In genomic region chr22:31093090-31093850, GRCh38 we compare ENCODE assay signal across 12 cellular contexts. TPM values are rescaled to one million over a fixed set of nuclear protein-coding genes. Genes with fewer than 3 reads are reported as not detected.
DNase-seq lines count a peak whose midpoint lies in the region; TF ChIP-seq lines count a peak whose summit lies in the region.
"Had no signal": no experiment of that assay in that cellular context is flagged by ENCODE, and none has a peak within 500 bp of the region (broad histone marks: within the 10 kb centered on the region; RNA-seq: fewer than 3 reads in every experiment).

No MANE protein-coding gene starts in this region.

- DNase-seq in HuH-7.5 (ENCODE audit: low spot score) (peak; percentile 25), dorsolateral prefrontal cortex (peak in 8 of 10 donors; percentile 43 to 73 (median 64)), midbrain (lab: John Stamatoyannopoulos, UW) (peak; percentile 44), thyroid gland (peak; percentile 73 to 80), kidney tubule cell (ENCODE audit: low spot score) (no peak)
- DNase-seq in stimulated activated CD4-positive, alpha-beta T cell treated with anti-CD3 and anti-CD28 coated beads, Interleukin-2, amount 100 ng/mL, for 48 hours, result no peak
- DNase-seq in stimulated activated CD8-positive, alpha-beta memory T cell treated with anti-CD3 and anti-CD28 coated beads, Interleukin-4, amount 100 ng/mL, for 48 hours, result no peak
- DNase-seq: activated naive CD4-positive, alpha-beta T cell treated with anti-CD3 and anti-CD28 coated beads, Interleukin-2, amount 10 ng/mL, durations not matched to agents 7 days and 5 days; GOT3; T1000 had no signal

- TF ChIP-seq CTCF in dorsolateral prefrontal cortex (IDR thresholded peaks at IDR 0.05 in 54 of 56, conservative IDR thresholded peaks at IDR 0.05 in 2 of 56; ENCODE audit: low read depth in 1 of 56, partially characterized antibody in 56 of 56), result peak in 1 of 56 donors; percentile 12
- no peak for TF ChIP-seq CTCF in thyroid gland (IDR thresholded peaks at IDR 0.05)

- peak overlapping the region in 56 of 59 donors; percentile 4 to 87 (median 69) for H3K27ac ChIP-seq in dorsolateral prefrontal cortex
- H3K27ac ChIP-seq in thyroid gland, result peak overlapping the region; percentile 39 to 66 (median 62)
- H3K27ac ChIP-seq: neural progenitor cell had no signal

- peaks cover 11 to 14% of the 10 kb centered on the region in 2 donors for H3K4me1 ChIP-seq in thyroid gland

- intact Hi-C loops in dorsolateral prefrontal cortex (cut with DNase I), result loop anchor here in 1 of 2 donors (10.0 kb wide), 1 partner anchor 162 kb away; no protein-coding TSS in a partner anchor
- intact Hi-C loops in thyroid gland (cut with DNase I), result no loop called here

- H3K9me3 ChIP-seq in thyroid gland, result no peaks in the 10 kb centered on the region

- H3K4me3 ChIP-seq in dorsolateral prefrontal cortex, result peak overlapping the region in 8 of 59 donors; percentile 8 to 36 (median 26)
- no peak overlapping the region for H3K4me3 ChIP-seq in thyroid gland (replicated peaks in 1 of 3)
- H3K4me3 ChIP-seq: neural progenitor cell had no signal

- peaks cover 43 to 48% of the 10 kb centered on the region in 2 donors for H3K36me3 ChIP-seq in thyroid gland
- H3K36me3 ChIP-seq: neural progenitor cell had no signal

- H3K27me3 ChIP-seq in dorsolateral prefrontal cortex (no peaks in the 10 kb centered on the region), thyroid gland (no peaks in the 10 kb centered on the region)
- H3K27me3 ChIP-seq: neural progenitor cell had no signal

- no peak for TF ChIP-seq POLR2A in thyroid gland (IDR thresholded peaks at IDR 0.05)

- 71 to 81% methylated on average over 15 to 23 of the region's 33 CpGs for WGBS in thyroid gland, 2 donors

RNA-seq across cellular contexts. Expression of gene SMTN, which starts 12.2 kb away (rescaled TPM):
- total RNA-seq in dorsolateral prefrontal cortex, result 100 to 1,000 TPM in 2 of 120 experiments, 10 to 100 TPM in 118; 12.5 to 186 (median 28.4) TPM
- 10 to 100 TPM; 46.2 to 60.3 (median 54.2) TPM for total RNA-seq in thyroid gland

RNA-seq across cellular contexts. Expression of gene SELENOM, which starts 14.1 kb away (rescaled TPM):
- total RNA-seq in dorsolateral prefrontal cortex (100 to 1,000 TPM in 102 of 120 experiments, 10 to 100 TPM in 18; 76.0 to 161 (median 116) TPM), thyroid gland (100 to 1,000 TPM; 208 to 501 (median 314) TPM)

RNA-seq across cellular contexts. Expression of gene INPP5J, which starts 29.5 kb away (rescaled TPM):
- 10 to 100 TPM in 117 of 120 experiments, 1 to 10 TPM in 3; 5.2 to 32.6 (median 18.5) TPM for total RNA-seq in dorsolateral prefrontal cortex
- 100 to 1,000 TPM; 180 to 665 (median 442) TPM for total RNA-seq in thyroid gland

RNA-seq across cellular contexts. Expression of gene PLA2G3, which starts 47.0 kb away (rescaled TPM):
- 1 to 10 TPM in 1 of 120 experiments, under 1 TPM in 41, not detected in 78; 0.15 to 1.2 (median 0.27) TPM for total RNA-seq in dorsolateral prefrontal cortex
- 1 to 10 TPM in 1 of 4 donors, under 1 TPM in 2, not detected in 1; 0.22 to 1.9 (median 0.83) TPM for total RNA-seq in thyroid gland
- total RNA-seq: CD8-positive, alpha-beta memory T cell had no signal

Comparison
In these comparisons a context has a peak if more than half of its experiments do, and no peak if none do; other contexts are left out.
1. DNase-seq: peak in HuH-7.5 (single experiment), dorsolateral prefrontal cortex (8 of 10), midbrain (single experiment) and thyroid gland (2 of 2); none in stimulated activated CD4-positive, alpha-beta T cell treated with anti-CD3 and anti-CD28 coated beads, Interleukin-2, amount 100 ng/mL, for 48 hours (0 of 2), kidney tubule cell (single experiment) and stimulated activated CD8-positive, alpha-beta memory T cell treated with anti-CD3 and anti-CD28 coated beads, Interleukin-4, amount 100 ng/mL, for 48 hours (single experiment).
2. RNA of gene INPP5J, which starts 29.5 kb away (total RNA-seq): 180 to 665 TPM in thyroid gland; 5.2 to 32.6 TPM in dorsolateral prefrontal cortex; every median in the first group is over 4 times any median in the second.